14 cellular contexts compared by ENCODE assay signal in the genomic region with DNA sequence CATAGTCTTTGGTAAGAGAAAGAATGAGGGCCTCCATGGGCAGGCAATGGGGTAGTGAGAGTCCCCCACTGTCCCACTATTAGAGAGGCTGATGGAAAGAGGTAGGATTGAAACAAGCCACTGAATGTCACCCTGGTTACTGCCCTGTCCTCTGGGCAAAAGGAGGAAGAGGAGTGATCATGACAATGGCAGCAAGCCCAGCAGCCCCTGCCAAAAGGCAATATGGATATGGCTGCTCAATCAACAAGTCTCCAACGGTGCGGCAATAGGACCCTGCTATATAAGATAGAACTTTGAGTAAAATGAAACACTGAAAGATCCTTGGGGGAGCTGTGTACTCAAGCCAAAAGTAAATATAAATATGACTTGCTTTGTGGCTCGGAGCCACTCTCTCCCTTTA. TPM values are rescaled to one million over a fixed set of nuclear protein-coding genes. Genes with fewer than 3 reads are reported as not detected.
A peak's percentile ranks its signal among the peaks of the same experiment; 100 is the strongest.
DNase-seq lines count a peak whose midpoint lies in the region; ATAC-seq and TF ChIP-seq lines count a peak whose summit lies in the region.
"Had no signal": no experiment of that assay in that cellular context is flagged by ENCODE, and none has a peak within 500 bp of the region (broad histone marks: within the 10 kb centered on the region; RNA-seq: fewer than 3 reads in every experiment).

No MANE protein-coding gene starts in this region.

- DNase-seq in NCI-H345 (lab: John Stamatoyannopoulos, UW) (peak; percentile 55), chondrocyte (ENCODE audit: low spot score) (no peak), mesothelial cell of epicardium (ENCODE audit: low spot score in 2 of 2, unreplicated experiment in 2 of 2) (no peak), suprapubic skin (ENCODE audit: low spot score in 2 of 2) (no peak), iPS-NIHi11 (ENCODE audit: low spot score) (no peak), DMS 273 (lab: John Stamatoyannopoulos, UW; ENCODE audit: unreplicated experiment) (no peak)
- DNase-seq: Karpas-422, left ventricle myocardium inferior, NCI-H187 treated with DMSO at 0.1 percent for 48 hours had no signal

- no peak overlapping the region for H3K4me3 ChIP-seq in suprapubic skin
- H3K4me3 ChIP-seq: GM12878, left ventricle myocardium inferior had no signal

- no peak for TF ChIP-seq POLR2A in suprapubic skin (IDR thresholded peaks at IDR 0.05)

- no peak overlapping the region for H3K4me3 Mint-ChIP-seq in chondrocyte (ENCODE audit: unreplicated experiment)
- no peak overlapping the region for H3K4me3 Mint-ChIP-seq in mesothelial cell of epicardium
- H3K4me3 Mint-ChIP-seq: activated CD4-positive, alpha-beta memory T cell treated with anti-CD3 and anti-CD28 coated beads, Interleukin-2, amount 10 ng/mL, durations not matched to agents 7 days and 5 days had no signal

- TF ChIP-seq CTCF in chondrocyte (IDR thresholded peaks at IDR 0.05) = no peak
- TF ChIP-seq CTCF in mesothelial cell of epicardium (IDR thresholded peaks at IDR 0.05; ENCODE audit: unreplicated experiment) = no peak
- no peak for TF ChIP-seq CTCF in suprapubic skin (IDR thresholded peaks at IDR 0.05)

- H3K27ac ChIP-seq in suprapubic skin = peak overlapping the region; percentile 88
- H3K27ac ChIP-seq: left ventricle myocardium inferior had no signal

- no peaks in the 10 kb centered on the region for H3K9me3 Mint-ChIP-seq in chondrocyte (ENCODE audit: low read depth)
- H3K9me3 Mint-ChIP-seq in mesothelial cell of epicardium = no peaks in the 10 kb centered on the region
- H3K9me3 Mint-ChIP-seq: activated CD4-positive, alpha-beta memory T cell treated with anti-CD3 and anti-CD28 coated beads, Interleukin-2, amount 10 ng/mL, durations not matched to agents 7 days and 5 days had no signal

- no peak for ATAC-seq in HG03457 (IDR thresholded peaks at IDR 0.05; ENCODE audit: unreplicated experiment)
- ATAC-seq in GM18520 (IDR thresholded peaks at IDR 0.05; ENCODE audit: unreplicated experiment) = no peak
- ATAC-seq: GM12878 had no signal

- H3K36me3 Mint-ChIP-seq in chondrocyte (ENCODE audit: low read depth) (no peaks in the 10 kb centered on the region), mesothelial cell of epicardium (peaks cover 2% of the 10 kb centered on the region)

- peaks cover 51% of the 10 kb centered on the region for H3K4me1 Mint-ChIP-seq in chondrocyte (ENCODE audit: low read depth)
- H3K4me1 Mint-ChIP-seq in mesothelial cell of epicardium = peaks cover 43% of the 10 kb centered on the region

- H3K27ac Mint-ChIP-seq in chondrocyte (ENCODE audit: unreplicated experiment) (peak overlapping the region; percentile 66), mesothelial cell of epicardium (peak overlapping the region; percentile 92)
- H3K27ac Mint-ChIP-seq: activated CD4-positive, alpha-beta memory T cell treated with anti-CD3 and anti-CD28 coated beads, Interleukin-2, amount 10 ng/mL, durations not matched to agents 7 days and 5 days had no signal

- TF ChIP-seq EP300 in suprapubic skin (IDR thresholded peaks at IDR 0.05) = no peak

- 51% methylated on average over 3 of the region's 3 CpGs for WGBS in suprapubic skin

- H3K27me3 Mint-ChIP-seq in chondrocyte (ENCODE audit: low read depth) (no peaks in the 10 kb centered on the region), mesothelial cell of epicardium (ENCODE audit: low read depth) (no peaks in the 10 kb centered on the region)
- H3K27me3 Mint-ChIP-seq: activated CD4-positive, alpha-beta memory T cell treated with anti-CD3 and anti-CD28 coated beads, Interleukin-2, amount 10 ng/mL, durations not matched to agents 7 days and 5 days had no signal

- H3K36me3 ChIP-seq in suprapubic skin = no peaks in the 10 kb centered on the region
- H3K36me3 ChIP-seq: left ventricle myocardium inferior had no signal

- peaks cover 68% of the 10 kb centered on the region for H3K4me1 ChIP-seq in suprapubic skin

- H3K9me3 ChIP-seq in suprapubic skin = no peaks in the 10 kb centered on the region
- H3K9me3 ChIP-seq: left ventricle myocardium inferior had no signal

- no peaks in the 10 kb centered on the region for H3K27me3 ChIP-seq in suprapubic skin

RNA-seq across cellular contexts. Expression of a gene that starts 6.1 kb away (rescaled TPM):
- total RNA-seq in chondrocyte (30.1 to 45.1 TPM (median 34.7 TPM) in 3 replicates), mesothelial cell of epicardium (40.5 to 46.1 TPM (median 45.3 TPM) in 3 replicates), suprapubic skin (10 to 100 TPM; 16.3 to 72.0 (median 19.4) TPM)

RNA-seq across cellular contexts. Expression of a gene that starts 6.3 kb away (rescaled TPM):
- total RNA-seq in chondrocyte = 9.8 to 14.1 TPM (median 12.5 TPM) in 3 replicates
- total RNA-seq in mesothelial cell of epicardium = 20.7 to 24.0 TPM (median 23.5 TPM) in 3 replicates
- 10 to 100 TPM; 26.1 to 41.1 (median 31.6) TPM for total RNA-seq in suprapubic skin

RNA-seq across cellular contexts. Expression of a gene that starts 43.5 kb away (rescaled TPM):
- not detected in 3 replicates for total RNA-seq in chondrocyte
- total RNA-seq in mesothelial cell of epicardium = not detected in 3 replicates
- total RNA-seq in suprapubic skin = not detected
- total RNA-seq: activated CD4-positive, alpha-beta memory T cell treated with anti-CD3 and anti-CD28 coated beads, Interleukin-2, amount 10 ng/mL, durations not matched to agents 7 days and 5 days; Daoy; GM12878; left ventricle myocardium inferior had no signal
